ENCODE assay signal across 8 cellular contexts in the genomic region with DNA sequence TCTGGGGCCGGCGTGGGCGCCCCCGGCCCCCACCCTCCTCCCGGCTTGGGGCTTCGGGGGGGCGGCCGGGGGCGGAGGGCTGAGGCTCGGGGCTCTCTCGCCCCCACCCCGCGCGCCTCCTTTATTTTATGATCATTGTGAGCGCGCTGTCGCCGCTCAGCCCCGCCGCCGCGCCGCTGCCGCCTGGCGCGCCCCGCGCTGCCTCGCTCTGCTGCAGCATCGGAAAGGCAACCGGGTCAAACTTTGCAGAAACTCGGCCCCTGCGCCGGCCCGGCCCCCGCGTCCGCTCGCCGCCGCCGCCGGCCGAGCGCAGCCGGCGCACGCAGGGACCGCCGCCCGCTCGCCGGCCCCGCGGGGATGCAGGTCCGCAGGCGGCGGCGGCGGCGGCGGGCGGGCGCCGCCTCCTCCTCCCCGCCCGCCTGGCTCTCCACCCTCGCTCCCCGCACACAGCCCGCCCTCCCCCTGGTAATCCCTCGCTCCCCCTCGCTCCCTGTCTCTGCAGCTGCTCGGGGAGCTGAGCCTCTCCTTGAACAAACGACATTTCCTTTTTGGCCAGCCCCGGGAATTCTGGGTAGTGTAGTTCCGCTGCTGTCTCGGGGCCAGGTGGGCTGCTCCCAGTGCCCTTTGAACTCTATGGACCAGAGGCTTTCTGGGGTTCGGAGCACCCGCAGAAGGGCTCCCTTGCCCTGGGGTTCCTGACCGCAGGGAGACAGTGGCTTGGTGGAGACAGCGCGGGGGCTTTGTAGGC. TPM values are rescaled to one million over a fixed set of nuclear protein-coding genes. Genes with fewer than 3 reads are reported as not detected.
DNase-seq lines count a peak whose midpoint lies in the region; ATAC-seq and TF ChIP-seq lines count a peak whose summit lies in the region.

No MANE protein-coding gene starts in this region.

- no peaks in the 10 kb centered on the region for H3K36me3 ChIP-seq in Caco-2 (ENCODE audit: control insufficient read depth, insufficient read depth, low read length)

- CTCF ChIA-PET in Caco-2 (lab: Charles Lee), result no interaction called here

- H3K4me1 Mint-ChIP-seq in Caco-2 (ENCODE audit: low read depth, unreplicated experiment), result peaks cover 7% of the 10 kb centered on the region
- H3K4me1 Mint-ChIP-seq in dendritic cell treated with granulocyte-macrophage colony-stimulating factor and Interleukin-4, amounts not matched to agents 40 ng/mL and 50 ng/mL, for 4 days (ENCODE audit: low read depth), result peaks cover 50% of the 10 kb centered on the region

- H3K4me3 ChIP-seq in Caco-2 (ENCODE audit: low read depth, low read length), result peak overlapping the region; percentile 54

- peaks cover 14% of the 10 kb centered on the region for H3K27me3 Mint-ChIP-seq in Caco-2 (ENCODE audit: insufficient read depth, unreplicated experiment)
- peaks cover 25% of the 10 kb centered on the region for H3K27me3 Mint-ChIP-seq in dendritic cell treated with granulocyte-macrophage colony-stimulating factor and Interleukin-4, amounts not matched to agents 40 ng/mL and 50 ng/mL, for 4 days

- TF ChIP-seq CTCF in Caco-2 (IDR thresholded peaks at IDR 0.05; ENCODE audit: insufficient read depth in 1 of 2, low read depth in 1 of 2, low read length in 1 of 2, severe bottlenecking in 1 of 2, unreplicated experiment in 1 of 2), result no peak

- no peaks in the 10 kb centered on the region for H3K9me3 ChIP-seq in Caco-2

- peaks cover 7% of the 10 kb centered on the region for H3K4me1 ChIP-seq in Caco-2

- H3K4me3 Mint-ChIP-seq in Caco-2 (ENCODE audit: unreplicated experiment), result peak overlapping the region; percentile 79
- H3K4me3 Mint-ChIP-seq in dendritic cell treated with granulocyte-macrophage colony-stimulating factor and Interleukin-4, amounts not matched to agents 40 ng/mL and 50 ng/mL, for 4 days, result peak overlapping the region; percentile 77

- POLR2A ChIA-PET in Caco-2 (lab: Charles Lee), result interaction anchor here (0.5 kb wide), 1 partner anchor 105 kb away, joined by 8 read pairs; no protein-coding TSS in a partner anchor

- DNase-seq in Caco-2, result peak; percentile 73 to 84
- peak; percentile 32 to 82 for DNase-seq in NCI-H526 (lab: John Stamatoyannopoulos, UW)
- DNase-seq in activated CD4-positive, alpha-beta T cell treated with anti-CD3 and anti-CD28 coated beads, Interleukin-2, amount 50 U/mL, for 1 hour, result peak; percentile 66
- peak; percentile 96 for DNase-seq in left kidney (ENCODE audit: low read depth, low spot score)
- DNase-seq in stimulated activated CD4-positive, alpha-beta T cell treated with anti-CD3 and anti-CD28 coated beads, Interleukin-2, amount 100 ng/mL, for 4 hours (ENCODE audit: low read depth), result peak; percentile 58

- no peaks in the 10 kb centered on the region for H3K36me3 Mint-ChIP-seq in Caco-2 (ENCODE audit: insufficient read depth, unreplicated experiment)
- H3K36me3 Mint-ChIP-seq in dendritic cell treated with granulocyte-macrophage colony-stimulating factor and Interleukin-4, amounts not matched to agents 40 ng/mL and 50 ng/mL, for 4 days (ENCODE audit: low read depth), result peaks cover 39% of the 10 kb centered on the region

- peaks cover 1% of the 10 kb centered on the region for H3K27me3 ChIP-seq in Caco-2 (replicated peaks; ENCODE audit: control insufficient read depth, insufficient read depth, low read length)

- ATAC-seq in HG02763 (IDR thresholded peaks at IDR 0.05; ENCODE audit: unreplicated experiment) (peak; percentile 26), GM21723 (IDR thresholded peaks at IDR 0.05; ENCODE audit: unreplicated experiment) (no peak)

- H3K9me3 Mint-ChIP-seq in Caco-2 (ENCODE audit: unreplicated experiment), result no peaks in the 10 kb centered on the region
- no peaks in the 10 kb centered on the region for H3K9me3 Mint-ChIP-seq in dendritic cell treated with granulocyte-macrophage colony-stimulating factor and Interleukin-4, amounts not matched to agents 40 ng/mL and 50 ng/mL, for 4 days

- BruUV-seq in Caco-2 (replicated peaks; lab: Mats Ljungman, UMichigan), result no TSS peak

- intact Hi-C loops in Caco-2 (cut with micrococcal nuclease; ENCODE audit: unreplicated experiment), result loop anchor here (5.0 kb wide), 1 partner anchor 59 kb away; no protein-coding TSS in a partner anchor
- intact Hi-C loops in dendritic cell treated with granulocyte-macrophage colony-stimulating factor and Interleukin-4, amounts not matched to agents 40 ng/mL and 50 ng/mL, for 4 days (cut with micrococcal nuclease), result loop anchor here (2.0 to 10.0 kb wide), 3 partner anchors 21 to 93 kb away; no protein-coding TSS in a partner anchor

- no peak overlapping the region for H3K27ac Mint-ChIP-seq in Caco-2 (ENCODE audit: unreplicated experiment)
- H3K27ac Mint-ChIP-seq in dendritic cell treated with granulocyte-macrophage colony-stimulating factor and Interleukin-4, amounts not matched to agents 40 ng/mL and 50 ng/mL, for 4 days, result peak overlapping the region; percentile 92

RNA-seq across cellular contexts. Expression of a gene that starts 1.5 kb away (rescaled TPM):
- total RNA-seq in Caco-2 (2022), result 0.70 and 0.88 TPM in 2 replicates

RNA-seq across cellular contexts. Expression of a gene that starts 11.7 kb away (rescaled TPM):
- total RNA-seq in Caco-2 (2022), result 0.11 TPM in 1 of 2 replicates, not detected in the other
